15 cellular contexts compared by ENCODE assay signal in genomic region chr4:74440356-74440755, GRCh38.
"Had no signal": no experiment of that assay in that cellular context is flagged by ENCODE, and none has a peak within 500 bp of the region (broad histone marks: within the 10 kb centered on the region; RNA-seq: fewer than 3 reads in every experiment).

No MANE protein-coding gene starts in this region.

- H3K4me3 ChIP-seq: adrenal gland, lower lobe of right lung, neural progenitor cell had no signal

- H3K79me2 ChIP-seq: parathyroid adenoma had no signal

- H3K4me2 ChIP-seq: neural progenitor cell had no signal

- H3K27me3 ChIP-seq: adrenal gland had no signal

- DNase-seq: activated CD4-positive, alpha-beta T cell treated with anti-CD3 and anti-CD28 coated beads, Interleukin-2, amount 10 ng/mL, durations not matched to agents 24 days and 14 days; activated naive CD4-positive, alpha-beta T cell treated with anti-CD3 and anti-CD28 coated beads, Interleukin-2, amount 10 ng/mL, durations not matched to agents 7 days and 5 days; adrenal gland; caudate nucleus; cortex of kidney; effector memory CD4-positive, alpha-beta T cell; hypothalamus; left cardiac atrium; lower lobe of right lung; midbrain; stimulated activated CD4-positive, alpha-beta T cell treated with anti-CD3 and anti-CD28 coated beads, Interleukin-4, amount 100 ng/mL, for 1 hour; stimulated activated CD8-positive, alpha-beta memory T cell treated with anti-CD3 and anti-CD28 coated beads, Interleukin-4, amount 100 ng/mL, for 48 hours had no signal

- ATAC-seq: left cardiac atrium, lower lobe of right lung, WTC11 had no signal

- H3K9me3 ChIP-seq: adrenal gland, lower lobe of right lung had no signal

- H3K9ac ChIP-seq: neural progenitor cell, parathyroid adenoma had no signal

- H3K36me3 ChIP-seq: adrenal gland, lower lobe of right lung, neural progenitor cell had no signal

- H2AFZ ChIP-seq: neural progenitor cell, parathyroid adenoma had no signal

- H3K27ac ChIP-seq: adrenal gland, lower lobe of right lung, neural progenitor cell, parathyroid adenoma had no signal

- H3K4me1 ChIP-seq: lower lobe of right lung, neural progenitor cell, parathyroid adenoma had no signal
